ENCODE assay signal across 11 cellular contexts in the genomic region with DNA sequence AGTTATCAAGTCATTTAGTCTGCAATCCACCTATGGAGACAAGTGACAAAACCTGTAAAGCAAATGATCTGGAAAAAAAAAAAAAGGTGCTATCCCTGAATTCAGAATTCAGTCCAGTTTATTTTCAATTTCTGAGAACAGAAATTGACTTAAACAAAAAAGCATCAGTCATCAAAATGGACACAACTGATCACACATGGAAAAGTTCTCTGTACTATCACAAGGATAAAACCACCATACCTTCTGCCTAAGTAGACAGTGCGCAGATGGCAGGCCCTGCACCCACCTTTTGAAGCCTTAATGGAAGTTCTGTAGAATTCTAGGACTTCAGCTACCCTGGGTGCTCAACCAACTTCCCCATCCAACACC. TPM values are rescaled to one million over a fixed set of nuclear protein-coding genes. Genes with fewer than 3 reads are reported as not detected.
DNase-seq lines count a peak whose midpoint lies in the region; ATAC-seq and TF ChIP-seq lines count a peak whose summit lies in the region.
"Had no signal": no experiment of that assay in that cellular context is flagged by ENCODE, and none has a peak within 500 bp of the region (broad histone marks: within the 10 kb centered on the region; RNA-seq: fewer than 3 reads in every experiment).

No MANE protein-coding gene starts in this region.

- H3K4me2 ChIP-seq in BLaER1 treated with 17β-estradiol and CSF1 and Interleukin-3, amounts not matched to agents 10 nM and 100 nM = peak overlapping the region; percentile 87 to 99 (median 95)

- H3K4me3 Mint-ChIP-seq in activated naive CD8-positive, alpha-beta T cell treated with anti-CD3 and anti-CD28 coated beads, Interleukin-2, amount 50 U/mL, for 24 hours = peak overlapping the region; percentile 86

- ATAC-seq in activated naive CD8-positive, alpha-beta T cell treated with anti-CD3 and anti-CD28 coated beads, Interleukin-2, amount 50 U/mL, for 24 hours = no peak
- ATAC-seq in GM21528 (IDR thresholded peaks at IDR 0.05; ENCODE audit: low FRiP score, unreplicated experiment) = no peak
- ATAC-seq in left lobe of liver = no peak

- peak overlapping the region; percentile 92 to 98 (median 97); a peak in 13 of 22 replicates for H3K9ac ChIP-seq in BLaER1 treated with 17β-estradiol and CSF1 and Interleukin-3, amounts not matched to agents 10 nM and 100 nM
- no peak overlapping the region for H3K9ac ChIP-seq in mucosa of rectum (ENCODE audit: low read depth in 1 of 2, low read length in 2 of 2)

- no peak for TF ChIP-seq CTCF in HEK293 (tag by site-specific recombination; IDR thresholded peaks at IDR 0.05)

- peaks cover 74% of the 10 kb centered on the region for H3K36me3 Mint-ChIP-seq in activated naive CD8-positive, alpha-beta T cell treated with anti-CD3 and anti-CD28 coated beads, Interleukin-2, amount 50 U/mL, for 24 hours (ENCODE audit: low read depth)

- H3K4me1 ChIP-seq in BLaER1 treated with 17β-estradiol and CSF1 and Interleukin-3, amounts not matched to agents 10 nM and 100 nM = peaks cover 22 to 32% (median 28%) of the 10 kb centered on the region in 10 experiments
- H3K4me1 ChIP-seq in HEK293 (ENCODE audit: control insufficient read depth, insufficient read depth, low read length) (0 out of 2 replicates have a peak, but pooled peaks cover 3% of the 10 kb centered on the region), mucosa of rectum (ENCODE audit: control insufficient read depth in 2 of 2, insufficient read depth in 2 of 2, low read length in 2 of 2) (peaks cover 20 to 28% of the 10 kb centered on the region in 2 donors)

- peak overlapping the region in 9 of 10 experiments; percentile 90 to 100 (median 98); a peak in 18 of 20 replicates for H3K4me3 ChIP-seq in BLaER1 treated with 17β-estradiol and CSF1 and Interleukin-3, amounts not matched to agents 10 nM and 100 nM
- peak overlapping the region; percentile 19 for H3K4me3 ChIP-seq in HEK293 (ENCODE audit: low read depth, low read length)
- peak overlapping the region; percentile 7 to 9 for H3K4me3 ChIP-seq in mucosa of rectum (ENCODE audit: low read length in 2 of 2)

- H3K4me1 Mint-ChIP-seq in activated naive CD8-positive, alpha-beta T cell treated with anti-CD3 and anti-CD28 coated beads, Interleukin-2, amount 50 U/mL, for 24 hours = peaks cover 43% of the 10 kb centered on the region

- no peaks in the 10 kb centered on the region for H3K27me3 Mint-ChIP-seq in activated naive CD8-positive, alpha-beta T cell treated with anti-CD3 and anti-CD28 coated beads, Interleukin-2, amount 50 U/mL, for 24 hours

- H4K20me1 ChIP-seq in BLaER1 treated with 17β-estradiol and CSF1 and Interleukin-3, amounts not matched to agents 10 nM and 100 nM = peaks cover 67 to 85% (median 80%) of the 10 kb centered on the region in 11 experiments

- H3K27ac Mint-ChIP-seq in activated naive CD8-positive, alpha-beta T cell treated with anti-CD3 and anti-CD28 coated beads, Interleukin-2, amount 50 U/mL, for 24 hours = peak overlapping the region; percentile 84

- DNase-seq in activated naive CD8-positive, alpha-beta T cell treated with anti-CD3 and anti-CD28 coated beads, Interleukin-2, amount 50 U/mL, for 24 hours = no peak
- DNase-seq in iPS-NIHi7 (ENCODE audit: extremely low spot score) (no peak), SW 1271 (lab: John Stamatoyannopoulos, UW) (no peak), left lobe of liver (ENCODE audit: low spot score) (no peak)
- DNase-seq: GF-D8; stimulated activated CD4-positive, alpha-beta T cell treated with anti-CD3 and anti-CD28 coated beads, Interleukin-15, amount 100 ng/mL, for 24 hours had no signal

- POLR2A ChIA-PET in HEK293 (lab: Yijun Ruan, JAX) = interaction anchor here (0.6 to 1.0 kb wide), 5 partner anchors 9 to 190 kb away, joined by 3 to 6 read pairs (median 4); no protein-coding TSS in a partner anchor

- H3K9me3 ChIP-seq in BLaER1 treated with 17β-estradiol and CSF1 and Interleukin-3, amounts not matched to agents 10 nM and 100 nM (replicated peaks in 1 of 11) = no peaks in the 10 kb centered on the region
- H3K9me3 ChIP-seq in HEK293 (ENCODE audit: control insufficient read depth, insufficient read depth, low read depth, low read length) (no peaks in the 10 kb centered on the region), mucosa of rectum (ENCODE audit: control insufficient read depth in 2 of 2, low read length in 2 of 2) (no peaks in the 10 kb centered on the region)
- H3K9me3 ChIP-seq: tibial nerve had no signal

- H3K27me3 ChIP-seq in BLaER1 treated with 17β-estradiol and CSF1 and Interleukin-3, amounts not matched to agents 10 nM and 100 nM = no peaks in the 10 kb centered on the region
- H3K27me3 ChIP-seq in mucosa of rectum (ENCODE audit: control insufficient read depth in 2 of 2, insufficient read depth in 2 of 2, low read length in 2 of 2) = no peaks in the 10 kb centered on the region
- H3K27me3 ChIP-seq: tibial nerve had no signal

- H3K36me3 ChIP-seq in BLaER1 treated with 17β-estradiol and CSF1 and Interleukin-3, amounts not matched to agents 10 nM and 100 nM = peaks cover 60 to 76% (median 76%) of the 10 kb centered on the region in 11 experiments
- H3K36me3 ChIP-seq in HEK293 (ENCODE audit: control insufficient read depth in 2 of 2, insufficient read depth in 1 of 2, low read length in 2 of 2) (peaks cover 20 to 76% of the 10 kb centered on the region in 2 experiments), mucosa of rectum (ENCODE audit: control insufficient read depth in 2 of 2, insufficient read depth in 2 of 2, low read length in 2 of 2) (peaks cover 53 to 57% of the 10 kb centered on the region in 2 donors)

- CTCF ChIA-PET in HEK293 (lab: Yijun Ruan, JAX) = interaction anchor here (0.6 to 2.7 kb wide), 5 partner anchors 33 to 900 kb away, joined by 3 to 10 read pairs (median 3); no protein-coding TSS in a partner anchor

- H3K9me3 Mint-ChIP-seq in activated naive CD8-positive, alpha-beta T cell treated with anti-CD3 and anti-CD28 coated beads, Interleukin-2, amount 50 U/mL, for 24 hours = no peaks in the 10 kb centered on the region

- H3K27ac ChIP-seq in BLaER1 treated with 17β-estradiol and CSF1 and Interleukin-3, amounts not matched to agents 10 nM and 100 nM = no peak overlapping the region
- H3K27ac ChIP-seq in HEK293 (ENCODE audit: extremely low read depth, low read depth, low read length) = no peak overlapping the region
- H3K27ac ChIP-seq in mucosa of rectum (ENCODE audit: low read depth in 2 of 2, low read length in 2 of 2) = no peak overlapping the region

TF ChIP-seq in HEK293, 187 proteins besides CTCF, POLR2A, EP300 and RAD21 (continues in another document):
- TF ChIP-seq SP3 (tag by site-specific recombination; IDR thresholded peaks at IDR 0.05) (no peak), MYNN (tag by site-specific recombination; IDR thresholded peaks at IDR 0.05; ENCODE audit: borderline replicate concordance) (no peak), TRIM28 (IDR thresholded peaks at IDR 0.05; ENCODE audit: borderline replicate concordance, low read length) (no peak), ZNF670 (tag by site-specific recombination; IDR thresholded peaks at IDR 0.05; ENCODE audit: low read depth) (no peak), MZF1 (tag by site-specific recombination; IDR thresholded peaks at IDR 0.05; ENCODE audit: borderline replicate concordance) (no peak)
- TF ChIP-seq, protein P1, sequence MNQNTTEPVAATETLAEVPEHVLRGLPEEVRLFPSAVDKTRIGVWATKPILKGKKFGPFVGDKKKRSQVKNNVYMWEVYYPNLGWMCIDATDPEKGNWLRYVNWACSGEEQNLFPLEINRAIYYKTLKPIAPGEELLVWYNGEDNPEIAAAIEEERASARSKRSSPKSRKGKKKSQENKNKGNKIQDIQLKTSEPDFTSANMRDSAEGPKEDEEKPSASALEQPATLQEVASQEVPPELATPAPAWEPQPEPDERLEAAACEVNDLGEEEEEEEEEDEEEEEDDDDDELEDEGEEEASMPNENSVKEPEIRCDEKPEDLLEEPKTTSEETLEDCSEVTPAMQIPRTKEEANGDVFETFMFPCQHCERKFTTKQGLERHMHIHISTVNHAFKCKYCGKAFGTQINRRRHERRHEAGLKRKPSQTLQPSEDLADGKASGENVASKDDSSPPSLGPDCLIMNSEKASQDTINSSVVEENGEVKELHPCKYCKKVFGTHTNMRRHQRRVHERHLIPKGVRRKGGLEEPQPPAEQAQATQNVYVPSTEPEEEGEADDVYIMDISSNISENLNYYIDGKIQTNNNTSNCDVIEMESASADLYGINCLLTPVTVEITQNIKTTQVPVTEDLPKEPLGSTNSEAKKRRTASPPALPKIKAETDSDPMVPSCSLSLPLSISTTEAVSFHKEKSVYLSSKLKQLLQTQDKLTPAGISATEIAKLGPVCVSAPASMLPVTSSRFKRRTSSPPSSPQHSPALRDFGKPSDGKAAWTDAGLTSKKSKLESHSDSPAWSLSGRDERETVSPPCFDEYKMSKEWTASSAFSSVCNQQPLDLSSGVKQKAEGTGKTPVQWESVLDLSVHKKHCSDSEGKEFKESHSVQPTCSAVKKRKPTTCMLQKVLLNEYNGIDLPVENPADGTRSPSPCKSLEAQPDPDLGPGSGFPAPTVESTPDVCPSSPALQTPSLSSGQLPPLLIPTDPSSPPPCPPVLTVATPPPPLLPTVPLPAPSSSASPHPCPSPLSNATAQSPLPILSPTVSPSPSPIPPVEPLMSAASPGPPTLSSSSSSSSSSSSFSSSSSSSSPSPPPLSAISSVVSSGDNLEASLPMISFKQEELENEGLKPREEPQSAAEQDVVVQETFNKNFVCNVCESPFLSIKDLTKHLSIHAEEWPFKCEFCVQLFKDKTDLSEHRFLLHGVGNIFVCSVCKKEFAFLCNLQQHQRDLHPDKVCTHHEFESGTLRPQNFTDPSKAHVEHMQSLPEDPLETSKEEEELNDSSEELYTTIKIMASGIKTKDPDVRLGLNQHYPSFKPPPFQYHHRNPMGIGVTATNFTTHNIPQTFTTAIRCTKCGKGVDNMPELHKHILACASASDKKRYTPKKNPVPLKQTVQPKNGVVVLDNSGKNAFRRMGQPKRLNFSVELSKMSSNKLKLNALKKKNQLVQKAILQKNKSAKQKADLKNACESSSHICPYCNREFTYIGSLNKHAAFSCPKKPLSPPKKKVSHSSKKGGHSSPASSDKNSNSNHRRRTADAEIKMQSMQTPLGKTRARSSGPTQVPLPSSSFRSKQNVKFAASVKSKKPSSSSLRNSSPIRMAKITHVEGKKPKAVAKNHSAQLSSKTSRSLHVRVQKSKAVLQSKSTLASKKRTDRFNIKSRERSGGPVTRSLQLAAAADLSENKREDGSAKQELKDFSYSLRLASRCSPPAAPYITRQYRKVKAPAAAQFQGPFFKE (tag by site-specific recombination; IDR thresholded peaks at IDR 0.05; ENCODE audit: borderline replicate concordance) = no peak
- TF ChIP-seq, protein P2, sequence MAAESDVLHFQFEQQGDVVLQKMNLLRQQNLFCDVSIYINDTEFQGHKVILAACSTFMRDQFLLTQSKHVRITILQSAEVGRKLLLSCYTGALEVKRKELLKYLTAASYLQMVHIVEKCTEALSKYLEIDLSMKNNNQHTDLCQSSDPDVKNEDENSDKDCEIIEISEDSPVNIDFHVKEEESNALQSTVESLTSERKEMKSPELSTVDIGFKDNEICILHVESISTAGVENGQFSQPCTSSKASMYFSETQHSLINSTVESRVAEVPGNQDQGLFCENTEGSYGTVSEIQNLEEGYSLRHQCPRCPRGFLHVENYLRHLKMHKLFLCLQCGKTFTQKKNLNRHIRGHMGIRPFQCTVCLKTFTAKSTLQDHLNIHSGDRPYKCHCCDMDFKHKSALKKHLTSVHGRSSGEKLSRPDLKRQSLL (tag by site-specific recombination; IDR thresholded peaks at IDR 0.05) = no peak

RNA-seq across cellular contexts. Expression of a gene that starts 3.5 kb away (rescaled TPM):
- total RNA-seq in left lobe of liver = 109 TPM

Comparison
In these comparisons a context has a peak if more than half of its experiments do, and no peak if none do; other contexts are left out.
1. H3K4me3 ChIP-seq: peak in every context shown above with its lines; median percentile 98 in BLaER1 treated with 17β-estradiol and CSF1 and Interleukin-3, amounts not matched to agents 10 nM and 100 nM; 19 in HEK293; 8 in mucosa of rectum.
2. H3K9ac ChIP-seq: peak in BLaER1 treated with 17β-estradiol and CSF1 and Interleukin-3, amounts not matched to agents 10 nM and 100 nM (11 of 11); none in mucosa of rectum (0 of 2).